ENCODE assay signal across 17 cellular contexts in genomic region chr9:14706530-14707140, GRCh38. TPM values are rescaled to one million over a fixed set of nuclear protein-coding genes. Genes with fewer than 3 reads are reported as not detected.
DNase-seq lines count a peak whose midpoint lies in the region; ATAC-seq and TF ChIP-seq lines count a peak whose summit lies in the region.
"Had no signal": no experiment of that assay in that cellular context is flagged by ENCODE, and none has a peak within 500 bp of the region (broad histone marks: within the 10 kb centered on the region; RNA-seq: fewer than 3 reads in every experiment).

No MANE protein-coding gene starts in this region.

- H3K36me3 Mint-ChIP-seq in stimulated activated effector memory CD8-positive, alpha-beta T cell treated with anti-CD3 and anti-CD28 coated beads, Interleukin-12 subunit alpha, Interleukin-12 subunit beta, amount 100 ng/mL, for 72 hours: no peaks in the 10 kb centered on the region
- no peaks in the 10 kb centered on the region for H3K36me3 Mint-ChIP-seq in CD14-positive monocyte

- no peak overlapping the region for H3K4me3 ChIP-seq in GM06990 (replicated peaks; ENCODE audit: low read depth, low read length)
- no peak overlapping the region for H3K4me3 ChIP-seq in H7 (ENCODE audit: insufficient read depth, low read depth, low read length)
- H3K4me3 ChIP-seq: Peyer's patch had no signal

- TF ChIP-seq CTCF in GM06990 (IDR thresholded peaks at IDR 0.05; ENCODE audit: insufficient read depth, low read length, poor library complexity, severe bottlenecking) (no peak), CD14-positive monocyte (IDR thresholded peaks at IDR 0.05) (no peak)

- H3K36me3 ChIP-seq in GM06990 (ENCODE audit: control insufficient read depth, insufficient read depth, low read length) (no peaks in the 10 kb centered on the region), H7 (replicated peaks; ENCODE audit: control insufficient read depth, insufficient read depth, low read length) (no peaks in the 10 kb centered on the region)
- H3K36me3 ChIP-seq: Peyer's patch had no signal

- no peaks in the 10 kb centered on the region for H3K27me3 ChIP-seq in GM06990 (replicated peaks; ENCODE audit: control insufficient read depth, insufficient read depth, low read length)
- H3K27me3 ChIP-seq in H7 (ENCODE audit: control insufficient read depth, insufficient read depth, low read length): no peaks in the 10 kb centered on the region
- H3K27me3 ChIP-seq: foreskin keratinocyte, Peyer's patch had no signal

- peaks cover 34 to 59% (median 36%) of the 10 kb centered on the region in 3 donors for H3K27me3 Mint-ChIP-seq in CD14-positive monocyte (ENCODE audit: low read depth in 3 of 3)
- H3K27me3 Mint-ChIP-seq: type B pancreatic cell had no signal

- DNase-seq in GM06990 (ENCODE audit: extremely low read depth, insufficient read length) (peak; percentile 18), H7 (no peak), NCI-H146 (lab: John Stamatoyannopoulos, UW) (no peak), CD14-positive monocyte (ENCODE audit: low spot score) (no peak)
- DNase-seq in stimulated activated effector memory CD8-positive, alpha-beta T cell treated with anti-CD3 and anti-CD28 coated beads, Interleukin-12 subunit alpha, Interleukin-12 subunit beta, amount 100 ng/mL, for 72 hours (ENCODE audit: low spot score in 2 of 2): no peak
- DNase-seq: activated CD4-positive, alpha-beta T cell treated with anti-CD3 and anti-CD28 coated beads, Interleukin-2, amount 50 U/mL, for 4 hours; Calu3; effector CD8-positive, alpha-beta T cell; foreskin keratinocyte; midbrain; NCI-H226; Peyer's patch had no signal

- ATAC-seq in GM19372 (IDR thresholded peaks at IDR 0.05; ENCODE audit: low read depth, unreplicated experiment): peak; percentile 70
- ATAC-seq in HG02759 (IDR thresholded peaks at IDR 0.05; ENCODE audit: unreplicated experiment): peak; percentile 69
- peak; percentile 71 for ATAC-seq in HG03565 (IDR thresholded peaks at IDR 0.05; ENCODE audit: unreplicated experiment)
- ATAC-seq in stimulated activated effector memory CD8-positive, alpha-beta T cell treated with anti-CD3 and anti-CD28 coated beads, Interleukin-12 subunit alpha, Interleukin-12 subunit beta, amount 100 ng/mL, for 72 hours: no peak
- ATAC-seq: foreskin keratinocyte had no signal

- no peaks in the 10 kb centered on the region for H3K4me1 Mint-ChIP-seq in stimulated activated effector memory CD8-positive, alpha-beta T cell treated with anti-CD3 and anti-CD28 coated beads, Interleukin-12 subunit alpha, Interleukin-12 subunit beta, amount 100 ng/mL, for 72 hours
- H3K4me1 Mint-ChIP-seq in CD14-positive monocyte: peaks cover 4% of the 10 kb centered on the region

- H3K27ac Mint-ChIP-seq in stimulated activated effector memory CD8-positive, alpha-beta T cell treated with anti-CD3 and anti-CD28 coated beads, Interleukin-12 subunit alpha, Interleukin-12 subunit beta, amount 100 ng/mL, for 72 hours: no peak overlapping the region
- no peak overlapping the region for H3K27ac Mint-ChIP-seq in CD14-positive monocyte
- H3K27ac Mint-ChIP-seq: T-helper 1 cell treated with Interleukin-12 subunit alpha and Interleukin-12 subunit beta and Interleukin-4 antibody, amounts not matched to agents 30 μg/mL and 1 μg/mL, for 36 hours; type B pancreatic cell had no signal

- H3K4me3 Mint-ChIP-seq in stimulated activated effector memory CD8-positive, alpha-beta T cell treated with anti-CD3 and anti-CD28 coated beads, Interleukin-12 subunit alpha, Interleukin-12 subunit beta, amount 100 ng/mL, for 72 hours: no peak overlapping the region
- no peak overlapping the region for H3K4me3 Mint-ChIP-seq in CD14-positive monocyte
- H3K4me3 Mint-ChIP-seq: T-helper 1 cell treated with Interleukin-12 subunit alpha and Interleukin-12 subunit beta and Interleukin-4 antibody, amounts not matched to agents 30 μg/mL and 1 μg/mL, for 36 hours; type B pancreatic cell had no signal

- peaks cover 22% of the 10 kb centered on the region for H3K9me3 Mint-ChIP-seq in stimulated activated effector memory CD8-positive, alpha-beta T cell treated with anti-CD3 and anti-CD28 coated beads, Interleukin-12 subunit alpha, Interleukin-12 subunit beta, amount 100 ng/mL, for 72 hours
- peaks cover 15 to 48% (median 36%) of the 10 kb centered on the region in 7 donors for H3K9me3 Mint-ChIP-seq in CD14-positive monocyte

- intact Hi-C loops in CD14-positive monocyte (cut with micrococcal nuclease): no loop called here

RNA-seq across cellular contexts. Expression of gene ZDHHC21, which starts 13.4 kb away (rescaled TPM):
- total RNA-seq in H7 (2014; rRNA removed; shearing (Covaris generic)): 3.7 and 4.1 TPM in 2 replicates
- 1 to 10 TPM in 1 of 2 donors, under 1 TPM in 1; 0.34 to 1.0 TPM for polyA plus RNA-seq in CD14-positive monocyte

RNA-seq across cellular contexts. Expression of gene CER1, which starts 15.9 kb away (rescaled TPM):
- total RNA-seq in H7 (2014; rRNA removed; shearing (Covaris generic)): 197 and 1,033 TPM in 2 replicates
- polyA plus RNA-seq in CD14-positive monocyte: not detected
- total RNA-seq: Calu3, foreskin keratinocyte had no signal
- polyA plus RNA-seq: foreskin keratinocyte had no signal
